ENCODE assay signal across 13 cellular contexts in the genomic region with DNA sequence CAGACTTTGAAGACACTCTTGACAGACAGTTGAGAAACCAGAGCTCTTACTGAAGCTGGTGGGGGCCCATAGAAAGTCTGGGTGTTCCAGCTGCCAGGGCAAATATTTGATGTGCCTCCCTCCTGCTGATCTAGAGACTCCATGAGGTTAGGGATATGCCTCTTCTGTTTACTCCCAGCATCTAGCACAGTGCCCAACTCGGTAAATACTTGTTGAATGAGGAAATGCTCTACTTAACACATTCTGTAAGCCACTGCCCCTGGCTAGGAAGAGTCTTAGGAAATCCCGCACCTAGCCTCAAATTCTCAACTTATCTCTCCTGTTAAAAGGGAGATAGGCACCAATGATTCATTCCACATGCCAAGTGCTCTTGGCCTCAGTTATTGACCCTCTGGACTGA.
DNase-seq lines count a peak whose midpoint lies in the region; ATAC-seq, FAIRE-seq and TF ChIP-seq lines count a peak whose summit lies in the region.
"Had no signal": no experiment of that assay in that cellular context is flagged by ENCODE, and none has a peak within 500 bp of the region (broad histone marks: within the 10 kb centered on the region; RNA-seq: fewer than 3 reads in every experiment).

No MANE protein-coding gene starts in this region.

- DNase-seq in NCI-H2171 treated with DMSO at 0.1 percent for 48 hours (lab: John Stamatoyannopoulos, UW) (peak; percentile 28), NCI-H2171 (lab: John Stamatoyannopoulos, UW) (no peak), NCI-H226 (peak; percentile 97), H1 (ENCODE audit: low read depth in 1 of 2, low spot score in 2 of 2) (no peak), progenitor cell of endocrine pancreas (ENCODE audit: low spot score, unreplicated experiment) (no peak), Calu3 (no peak), A172 (ENCODE audit: low spot score) (no peak)
- DNase-seq: activated naive CD4-positive, alpha-beta T cell treated with Interleukin-2 at 50 U/mL for 16 hours; GF-D8; sigmoid colon had no signal

- H3K9me3 ChIP-seq in H1 (ENCODE audit: insufficient read depth in 2 of 2, low read depth in 1 of 2, low read length in 1 of 2): no peaks in the 10 kb centered on the region
- H3K9me3 ChIP-seq: sigmoid colon had no signal

- peak overlapping the region; percentile 69 for H3K27ac Mint-ChIP-seq in progenitor cell of endocrine pancreas
- H3K27ac Mint-ChIP-seq in Calu3 (ENCODE audit: unreplicated experiment): no peak overlapping the region
- H3K27ac Mint-ChIP-seq: mesothelial cell of epicardium had no signal

- no peak overlapping the region for H4K8ac ChIP-seq in H1 (ENCODE audit: extremely low read depth, insufficient read depth, low read length)

- no peak overlapping the region for H4K91ac ChIP-seq in H1 (replicated peaks; ENCODE audit: insufficient read length, low read length)

- H3K23me2 ChIP-seq in H1 (ENCODE audit: low read depth, low read length): no peaks in the 10 kb centered on the region; the same call in 1 of the 2 replicates

- no peak overlapping the region for H2BK120ac ChIP-seq in H1 (replicated peaks; ENCODE audit: low read depth, low read length)

- no peak overlapping the region for H3K4me3 ChIP-seq in H1 (ENCODE audit: extremely low read depth in 1 of 4, insufficient read depth in 2 of 4, low read depth in 3 of 4, low read length in 4 of 4)
- H3K4me3 ChIP-seq: sigmoid colon had no signal

- peaks cover 0 to 5% (median 2%) of the 10 kb centered on the region in 4 experiments; a peak in 3 of 7 replicates for H3K4me1 ChIP-seq in H1 (replicated peaks in 1 of 4; ENCODE audit: control insufficient read depth in 3 of 4, insufficient read depth in 4 of 4, low read length in 3 of 4)
- H3K4me1 ChIP-seq: sigmoid colon had no signal

- no peak overlapping the region for H3K23ac ChIP-seq in H1 (ENCODE audit: insufficient read length)

- H2BK20ac ChIP-seq in H1 (ENCODE audit: low read length): no peak overlapping the region

- H3K4me3 Mint-ChIP-seq in progenitor cell of endocrine pancreas (ENCODE audit: low read depth): no peak overlapping the region
- no peak overlapping the region for H3K4me3 Mint-ChIP-seq in Calu3 (ENCODE audit: low read depth, unreplicated experiment)
- H3K4me3 Mint-ChIP-seq: mesothelial cell of epicardium had no signal

- no peak overlapping the region for H2BK12ac ChIP-seq in H1 (ENCODE audit: low read depth, low read length)

- WGBS in H1 (ENCODE audit: extremely low coverage in 1 of 2, insufficient coverage in 1 of 2, insufficient read length in 1 of 2, insufficient replicate concordance in 2 of 2, low coverage in 1 of 2, low lambda C conversion rate in 2 of 2, missing lambda C conversion rate in 1 of 2), 2 experiments: 63% methylated on average over 2 of the region's 2 CpGs; no CpG with 5 or more reads in 1 of the 2 experiments

- H3K79me1 ChIP-seq in H1 (ENCODE audit: low read depth, low read length): no peaks in the 10 kb centered on the region

- H3K27ac ChIP-seq in H1 (ENCODE audit: low read depth, low read length): no peak overlapping the region
- H3K27ac ChIP-seq: sigmoid colon had no signal

- no peak for TF ChIP-seq POLR2A in H1 (IDR thresholded peaks at IDR 0.05; ENCODE audit: control extremely low read depth in 1 of 2, low read depth in 2 of 2, low read length in 2 of 2)

- no peak overlapping the region for H3K56ac ChIP-seq in H1 (replicated peaks; ENCODE audit: insufficient read length, low read depth, low read length)

- FAIRE-seq in H1 (lab: Jason Lieb, UNC): no peak
- FAIRE-seq: A204.1 had no signal

- no peak overlapping the region for H3K4ac ChIP-seq in H1 (replicated peaks; ENCODE audit: insufficient read length, low read depth, low read length)

- no peak for TF ChIP-seq RAD21 in H1 (IDR thresholded peaks at IDR 0.05 in 1 of 2, conservative IDR thresholded peaks at IDR 0.05 in 1 of 2; ENCODE audit: low read depth in 2 of 2, low read length in 2 of 2)

- no peak overlapping the region for H3K14ac ChIP-seq in H1 (ENCODE audit: insufficient read length)

- H3K36me3 Mint-ChIP-seq in progenitor cell of endocrine pancreas (ENCODE audit: insufficient read depth): no peaks in the 10 kb centered on the region
- H3K36me3 Mint-ChIP-seq in Calu3 (ENCODE audit: insufficient read depth, unreplicated experiment): no peaks in the 10 kb centered on the region
- H3K36me3 Mint-ChIP-seq: mesothelial cell of epicardium had no signal

- intact Hi-C loops in Calu3 (cut with micrococcal nuclease; ENCODE audit: unreplicated experiment): no loop called here

- no peaks in the 10 kb centered on the region for H3K36me3 ChIP-seq in H1 (ENCODE audit: control insufficient read depth in 2 of 4, insufficient read depth in 4 of 4, low read length in 3 of 4)
- H3K36me3 ChIP-seq: sigmoid colon had no signal

- no peak overlapping the region for H2AK5ac ChIP-seq in H1 (ENCODE audit: low read depth, low read length)

- H4K5ac ChIP-seq in H1 (ENCODE audit: insufficient read length, low read depth, low read length): no peak overlapping the region

- no peak for TF ChIP-seq EP300 in H1 (IDR thresholded peaks at IDR 0.05; ENCODE audit: borderline replicate concordance in 1 of 2, low read depth in 2 of 2, low read length in 2 of 2)

- H3K27me3 ChIP-seq in H1 (replicated peaks in 1 of 4; ENCODE audit: control insufficient read depth in 3 of 4, extremely low read depth in 1 of 4, insufficient read depth in 3 of 4, low read length in 3 of 4): peaks cover 9 to 16% (median 13%) of the 10 kb centered on the region in 4 experiments
- H3K27me3 ChIP-seq: sigmoid colon had no signal

- no peak overlapping the region for H3K4me2 ChIP-seq in H1 (ENCODE audit: insufficient read depth in 1 of 2, low read depth in 2 of 2, low read length in 2 of 2)

- ATAC-seq in HG02885 (IDR thresholded peaks at IDR 0.05; ENCODE audit: poor library complexity, unreplicated experiment): no peak

- no peaks in the 10 kb centered on the region for H3K27me3 Mint-ChIP-seq in progenitor cell of endocrine pancreas
- no peaks in the 10 kb centered on the region for H3K27me3 Mint-ChIP-seq in Calu3 (ENCODE audit: unreplicated experiment)

- H3K79me2 ChIP-seq in H1 (ENCODE audit: control insufficient read depth in 1 of 2, insufficient read depth in 2 of 2, low read length in 2 of 2): no peaks in the 10 kb centered on the region

- H3K9me3 Mint-ChIP-seq in progenitor cell of endocrine pancreas (ENCODE audit: low read depth): peaks cover 4% of the 10 kb centered on the region
- H3K9me3 Mint-ChIP-seq in Calu3 (ENCODE audit: low read depth, unreplicated experiment): no peaks in the 10 kb centered on the region
- H3K9me3 Mint-ChIP-seq: mesothelial cell of epicardium had no signal

- BruUV-seq in Calu3 (replicated peaks; lab: Mats Ljungman, UMichigan): no TSS peak

- H3K18ac ChIP-seq in H1 (ENCODE audit: extremely low read depth, low read length): no peak overlapping the region

- POLR2A ChIA-PET in H1 (lab: Charles Lee; ENCODE audit: partially characterized antibody): no interaction called here

- no peak overlapping the region for H3K9ac ChIP-seq in H1 (replicated peaks in 1 of 4; ENCODE audit: extremely low read depth in 1 of 4, low read depth in 3 of 4, low read length in 3 of 4)

- TF ChIP-seq CTCF in H1 (IDR thresholded peaks at IDR 0.05; ENCODE audit: control extremely low read depth in 1 of 3, insufficient read depth in 1 of 3, low read depth in 1 of 3, low read length in 3 of 3): no peak
- no peak for TF ChIP-seq CTCF in progenitor cell of endocrine pancreas (IDR thresholded peaks at IDR 0.05; ENCODE audit: unreplicated experiment)
- TF ChIP-seq CTCF in Calu3 (IDR thresholded peaks at IDR 0.05; ENCODE audit: unreplicated experiment): no peak

- H3K4me1 Mint-ChIP-seq in progenitor cell of endocrine pancreas (ENCODE audit: low read depth) (peaks cover 28% of the 10 kb centered on the region), Calu3 (ENCODE audit: low read depth, unreplicated experiment) (peaks cover 24% of the 10 kb centered on the region)

- CTCF ChIA-PET in H1 (lab: Charles Lee; ENCODE audit: partially characterized antibody): no interaction called here
- CTCF ChIA-PET in Calu3 (lab: Charles Lee): no interaction called here

- no peak overlapping the region for H2AFZ ChIP-seq in H1 (ENCODE audit: low read length)

- H2BK15ac ChIP-seq in H1 (ENCODE audit: low read length): no peak overlapping the region

- no peaks in the 10 kb centered on the region for H4K20me1 ChIP-seq in H1 (replicated peaks in 1 of 2; ENCODE audit: control insufficient read depth in 1 of 2, insufficient read depth in 2 of 2, low read length in 2 of 2)

- H2BK5ac ChIP-seq in H1 (ENCODE audit: low read depth, low read length): no peak overlapping the region

TF ChIP-seq in H1, 55 proteins besides CTCF, POLR2A, EP300 and RAD21:
- TF ChIP-seq SP4 (IDR thresholded peaks at IDR 0.05; ENCODE audit: low read length) (no peak), JUND (IDR thresholded peaks at IDR 0.05; ENCODE audit: low read length) (no peak), SIX5 (IDR thresholded peaks at IDR 0.05; ENCODE audit: low read depth, low read length) (no peak), CBX8 (IDR thresholded peaks at IDR 0.05; ENCODE audit: borderline replicate concordance, low read depth, low read length) (no peak), TAF1 (IDR thresholded peaks at IDR 0.05; ENCODE audit: low read depth, low read length) (no peak), TCF12 (IDR thresholded peaks at IDR 0.05; ENCODE audit: low read depth, low read length) (0 out of 2 replicates have a peak, but pooled peaks have one; percentile 34), CEBPB (IDR thresholded peaks at IDR 0.05; ENCODE audit: low read depth, low read length) (no peak)

Comparison
In these comparisons a context has a peak if more than half of its experiments do, and no peak if none do; other contexts are left out.
1. DNase-seq: peak in NCI-H2171 treated with DMSO at 0.1 percent for 48 hours (single experiment) and NCI-H226 (single experiment); none in NCI-H2171 (single experiment), H1 (0 of 2), progenitor cell of endocrine pancreas (single experiment), Calu3 (single experiment) and A172 (single experiment).